Comparison of ENCODE assay signal across 1 cellular context in the genomic region with DNA sequence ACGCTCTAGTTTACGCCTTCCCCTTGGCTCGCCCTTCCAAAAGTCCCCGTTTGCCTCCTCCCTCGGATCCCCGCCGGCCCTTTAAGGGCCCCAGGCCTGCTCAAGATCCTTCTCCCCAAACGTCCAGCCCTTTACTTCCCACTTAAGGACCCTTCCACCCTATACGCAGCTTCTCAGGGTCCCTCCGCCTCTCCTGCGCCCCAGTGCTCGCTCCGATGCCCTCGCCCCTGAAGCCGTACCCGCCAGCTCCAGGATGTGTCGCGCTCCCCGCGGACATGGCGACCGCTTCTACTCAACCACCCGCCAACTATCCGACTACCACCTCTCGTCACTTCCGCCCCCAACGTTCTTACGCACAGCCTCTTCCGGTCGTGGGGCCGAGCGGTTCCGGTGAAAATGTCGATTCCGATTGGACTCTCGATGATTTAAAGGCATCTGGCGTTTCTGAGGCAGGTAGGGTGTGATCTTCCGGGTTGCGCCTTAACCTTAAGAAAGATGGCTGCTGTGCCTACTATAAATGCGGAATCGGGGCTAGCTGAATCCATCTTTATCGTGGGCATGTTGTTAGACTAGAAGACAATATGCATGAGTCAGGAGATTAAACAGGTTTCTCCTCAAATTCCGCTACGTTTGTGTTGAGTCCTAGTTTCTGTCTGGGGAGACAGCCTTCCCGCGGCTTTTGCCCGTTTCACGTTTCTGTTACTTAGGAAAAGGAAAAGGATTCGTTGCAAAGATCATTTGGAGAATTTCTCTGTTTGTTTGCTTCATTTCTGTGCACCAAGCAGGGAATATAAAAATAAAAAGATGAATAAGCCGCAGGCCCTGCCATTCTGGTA.
TF ChIP-seq lines count a peak whose summit lies in the region.

A gene (minus strand): TSS at position 317 of the 836 bp plus-strand sequence. CDS start 40 bp downstream, at position 277.

TF ChIP-seq in GM12878, 131 proteins besides CTCF, POLR2A, EP300 and RAD21 (continued from another document):
- TF ChIP-seq, protein P1, sequence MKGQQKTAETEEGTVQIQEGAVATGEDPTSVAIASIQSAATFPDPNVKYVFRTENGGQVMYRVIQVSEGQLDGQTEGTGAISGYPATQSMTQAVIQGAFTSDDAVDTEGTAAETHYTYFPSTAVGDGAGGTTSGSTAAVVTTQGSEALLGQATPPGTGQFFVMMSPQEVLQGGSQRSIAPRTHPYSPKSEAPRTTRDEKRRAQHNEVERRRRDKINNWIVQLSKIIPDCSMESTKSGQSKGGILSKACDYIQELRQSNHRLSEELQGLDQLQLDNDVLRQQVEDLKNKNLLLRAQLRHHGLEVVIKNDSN (IDR thresholded peaks at IDR 0.05; ENCODE audit: borderline replicate concordance, extremely low read length, insufficient read depth, low read depth, low read length), result no peak
